In the genomic region with DNA sequence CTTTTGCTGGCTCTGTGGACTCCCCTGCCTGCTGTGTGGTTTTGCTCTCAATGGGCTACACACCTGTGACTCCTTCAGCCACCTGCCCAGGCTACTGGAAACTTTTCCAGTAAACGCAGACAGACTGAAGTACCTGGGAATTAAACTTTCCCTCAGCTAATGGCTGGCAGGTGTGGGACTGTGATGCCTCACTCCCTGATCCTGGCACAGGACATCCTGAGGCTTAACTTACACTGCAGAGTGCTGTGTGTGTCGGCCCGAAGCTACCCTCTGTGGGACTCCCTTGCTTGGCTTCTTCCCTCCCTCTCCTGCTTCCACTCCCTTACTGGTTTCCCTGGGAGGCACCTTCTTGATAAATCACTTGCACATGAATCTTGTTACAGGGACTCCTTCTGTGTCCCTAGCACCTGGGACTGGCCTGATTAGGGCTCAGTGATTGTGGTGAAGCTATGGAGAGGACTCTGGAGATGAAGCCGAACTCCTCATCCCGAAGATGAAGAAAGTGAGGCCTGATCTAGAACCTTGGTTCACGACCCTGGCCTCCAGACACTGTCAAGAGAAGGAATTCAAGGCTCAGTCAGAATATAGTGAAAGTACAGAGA, we compare ENCODE assay signal across 25 cellular contexts.
DNase-seq lines count a peak whose midpoint lies in the region; ATAC-seq and TF ChIP-seq lines count a peak whose summit lies in the region.
"Had no signal": no experiment of that assay in that cellular context is flagged by ENCODE, and none has a peak within 500 bp of the region (broad histone marks: within the 10 kb centered on the region; RNA-seq: fewer than 3 reads in every experiment).

No MANE protein-coding gene starts in this region.

- DNase-seq in activated CD8-positive, alpha-beta memory T cell treated with anti-CD3 and anti-CD28 coated beads for 24 hours = peak; percentile 13
- DNase-seq in activated CD8-positive, alpha-beta memory T cell treated with anti-CD3 and anti-CD28 coated beads, Interleukin-2, amount 50 U/mL, for 48 hours = no peak
- DNase-seq in T-helper 17 cell = no peak
- DNase-seq in left lobe of liver (ENCODE audit: low spot score) = peak; percentile 8
- DNase-seq in activated naive CD8-positive, alpha-beta T cell treated with anti-CD3 and anti-CD28 coated beads, Interleukin-2, amount 50 U/mL, for 24 hours = no peak
- DNase-seq in psoas muscle = no peak
- DNase-seq: ACHN; activated CD4-positive, alpha-beta T cell treated with anti-CD3 and anti-CD28 coated beads, Interleukin-2, amount 50 U/mL, for 1 hour; activated CD8-positive, alpha-beta memory T cell treated with anti-CD3 and anti-CD28 coated beads, Interleukin-2, amount 50 U/mL, for 4 hours; activated naive CD4-positive, alpha-beta T cell treated with anti-CD3 and anti-CD28 coated beads, Interleukin-2, amount 50 U/mL, for 16 hours; amygdala; BE2C; brain microvascular endothelial cell; CD8-positive, alpha-beta memory T cell; GOT3; HFFc6; NCI-H1092; NCI-H187 treated with DMSO at 0.1 percent for 48 hours; NCI-H2227 treated with DMSO at 0.1 percent for 48 hours; pancreas; retina had no signal

- peaks cover 4% of the 10 kb centered on the region for H3K36me3 Mint-ChIP-seq in T-helper 17 cell (ENCODE audit: low read depth)
- no peaks in the 10 kb centered on the region for H3K36me3 Mint-ChIP-seq in activated naive CD8-positive, alpha-beta T cell treated with anti-CD3 and anti-CD28 coated beads, Interleukin-2, amount 50 U/mL, for 24 hours (ENCODE audit: low read depth)
- H3K36me3 Mint-ChIP-seq: CD8-positive, alpha-beta memory T cell had no signal

- TF ChIP-seq CTCF in psoas muscle (IDR thresholded peaks at IDR 0.05) = no peak

- H3K9me3 Mint-ChIP-seq in activated naive CD8-positive, alpha-beta T cell treated with anti-CD3 and anti-CD28 coated beads, Interleukin-2, amount 50 U/mL, for 24 hours = no peaks in the 10 kb centered on the region
- H3K9me3 Mint-ChIP-seq: CD8-positive, alpha-beta memory T cell; HFFc6; neural crest cell had no signal

- intact Hi-C loops in psoas muscle (cut with DNase I) = no loop called here

- peak overlapping the region; percentile 73 for H3K4me3 Mint-ChIP-seq in T-helper 17 cell
- H3K4me3 Mint-ChIP-seq in activated naive CD8-positive, alpha-beta T cell treated with anti-CD3 and anti-CD28 coated beads, Interleukin-2, amount 50 U/mL, for 24 hours = no peak overlapping the region
- H3K4me3 Mint-ChIP-seq: HFFc6, neural crest cell had no signal

- H3K27ac Mint-ChIP-seq in T-helper 17 cell = peak overlapping the region; percentile 87
- no peak overlapping the region for H3K27ac Mint-ChIP-seq in activated naive CD8-positive, alpha-beta T cell treated with anti-CD3 and anti-CD28 coated beads, Interleukin-2, amount 50 U/mL, for 24 hours
- H3K27ac Mint-ChIP-seq: HFFc6 had no signal

- H3K4me1 ChIP-seq in psoas muscle = no peaks in the 10 kb centered on the region
- H3K4me1 ChIP-seq: BE2C, pancreas, suprapubic skin had no signal

- no peak overlapping the region for H3K4me3 ChIP-seq in psoas muscle
- H3K4me3 ChIP-seq: pancreas, skin epidermis, suprapubic skin had no signal

- no peaks in the 10 kb centered on the region for H3K27me3 ChIP-seq in psoas muscle (ENCODE audit: insufficient read depth in 3 of 3, low read length in 2 of 3)
- H3K27me3 ChIP-seq: BE2C, pancreas, suprapubic skin had no signal

- no peaks in the 10 kb centered on the region for H3K36me3 ChIP-seq in psoas muscle (ENCODE audit: insufficient read depth in 1 of 2, low read depth in 1 of 2)
- H3K36me3 ChIP-seq: BE2C, brain microvascular endothelial cell, pancreas, suprapubic skin had no signal

- H3K9me3 ChIP-seq in T-helper 17 cell (ENCODE audit: control insufficient read depth, low read length, poor library complexity, severe bottlenecking) = no peaks in the 10 kb centered on the region
- no peaks in the 10 kb centered on the region for H3K9me3 ChIP-seq in psoas muscle
- H3K9me3 ChIP-seq: BE2C, pancreas, suprapubic skin had no signal

- WGBS in psoas muscle, 3 donors = 57 to 84% (median 72%) methylated on average over 6 of the region's 6 CpGs

- peaks cover 21% of the 10 kb centered on the region for H3K4me1 Mint-ChIP-seq in T-helper 17 cell
- H3K4me1 Mint-ChIP-seq in activated naive CD8-positive, alpha-beta T cell treated with anti-CD3 and anti-CD28 coated beads, Interleukin-2, amount 50 U/mL, for 24 hours = peaks cover 8% of the 10 kb centered on the region

- H3K27me3 Mint-ChIP-seq in T-helper 17 cell = peaks cover 21% of the 10 kb centered on the region
- no peaks in the 10 kb centered on the region for H3K27me3 Mint-ChIP-seq in activated naive CD8-positive, alpha-beta T cell treated with anti-CD3 and anti-CD28 coated beads, Interleukin-2, amount 50 U/mL, for 24 hours

- ATAC-seq in T-helper 17 cell = no peak
- ATAC-seq in left lobe of liver = no peak
- no peak for ATAC-seq in activated naive CD8-positive, alpha-beta T cell treated with anti-CD3 and anti-CD28 coated beads, Interleukin-2, amount 50 U/mL, for 24 hours
- ATAC-seq in psoas muscle = no peak
- ATAC-seq in HG02852 (IDR thresholded peaks at IDR 0.05; ENCODE audit: unreplicated experiment) = no peak
- ATAC-seq: pancreas had no signal

- no peak overlapping the region for H3K27ac ChIP-seq in psoas muscle
- H3K27ac ChIP-seq: brain microvascular endothelial cell, pancreas, skin epidermis, suprapubic skin had no signal

Comparison
In these comparisons a context has a peak if more than half of its experiments do, and no peak if none do; other contexts are left out.
1. DNase-seq: peak in activated CD8-positive, alpha-beta memory T cell treated with anti-CD3 and anti-CD28 coated beads for 24 hours (single experiment) and left lobe of liver (single experiment); none in activated CD8-positive, alpha-beta memory T cell treated with anti-CD3 and anti-CD28 coated beads, Interleukin-2, amount 50 U/mL, for 48 hours (single experiment), T-helper 17 cell (0 of 3), activated naive CD8-positive, alpha-beta T cell treated with anti-CD3 and anti-CD28 coated beads, Interleukin-2, amount 50 U/mL, for 24 hours (single experiment) and psoas muscle (0 of 2).